Comparison of ENCODE assay signal across 2 cellular contexts in the genomic region with DNA sequence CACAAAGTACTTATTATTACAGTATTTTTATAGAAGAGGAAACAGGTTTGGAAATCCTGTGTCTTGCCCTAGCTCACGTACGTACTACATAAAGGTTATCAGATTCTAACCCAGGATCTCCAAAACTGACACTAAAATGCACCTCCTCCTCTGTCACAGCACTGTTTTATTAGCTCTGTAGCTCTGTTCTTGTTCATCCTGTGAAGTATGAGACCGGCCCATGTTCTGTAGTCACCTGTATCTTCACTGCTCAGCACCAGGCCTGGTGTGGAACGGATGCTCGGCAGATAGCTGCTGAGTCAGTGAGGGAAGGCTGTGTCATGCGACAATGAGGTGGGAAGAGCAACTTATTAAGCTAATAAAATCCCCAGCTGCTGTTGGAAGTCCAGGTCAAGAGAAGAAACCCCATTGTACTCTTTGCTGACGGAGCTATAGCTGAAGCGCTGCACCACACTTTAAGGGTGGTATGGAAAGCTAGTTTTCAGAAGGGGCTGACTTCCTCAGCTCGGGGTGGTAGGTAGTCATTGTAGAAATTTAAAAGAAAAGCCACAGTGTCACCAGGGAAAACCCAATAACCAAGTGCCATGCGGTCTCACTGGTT.
TF ChIP-seq lines count a peak whose summit lies in the region.

No MANE protein-coding gene starts in this region.

TF ChIP-seq in IMR-90, 13 proteins besides CTCF, POLR2A, EP300 and RAD21:
- TF ChIP-seq, protein P1, sequence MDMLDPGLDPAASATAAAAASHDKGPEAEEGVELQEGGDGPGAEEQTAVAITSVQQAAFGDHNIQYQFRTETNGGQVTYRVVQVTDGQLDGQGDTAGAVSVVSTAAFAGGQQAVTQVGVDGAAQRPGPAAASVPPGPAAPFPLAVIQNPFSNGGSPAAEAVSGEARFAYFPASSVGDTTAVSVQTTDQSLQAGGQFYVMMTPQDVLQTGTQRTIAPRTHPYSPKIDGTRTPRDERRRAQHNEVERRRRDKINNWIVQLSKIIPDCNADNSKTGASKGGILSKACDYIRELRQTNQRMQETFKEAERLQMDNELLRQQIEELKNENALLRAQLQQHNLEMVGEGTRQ (IDR thresholded peaks at IDR 0.05; ENCODE audit: low read depth, low read length), result no peak
- TF ChIP-seq SMC3 (IDR thresholded peaks at IDR 0.05; ENCODE audit: low read depth, low read length), result no peak
- no peak for TF ChIP-seq RFX5 (IDR thresholded peaks at IDR 0.05; ENCODE audit: low read depth, low read length)
- TF ChIP-seq, protein P2, sequence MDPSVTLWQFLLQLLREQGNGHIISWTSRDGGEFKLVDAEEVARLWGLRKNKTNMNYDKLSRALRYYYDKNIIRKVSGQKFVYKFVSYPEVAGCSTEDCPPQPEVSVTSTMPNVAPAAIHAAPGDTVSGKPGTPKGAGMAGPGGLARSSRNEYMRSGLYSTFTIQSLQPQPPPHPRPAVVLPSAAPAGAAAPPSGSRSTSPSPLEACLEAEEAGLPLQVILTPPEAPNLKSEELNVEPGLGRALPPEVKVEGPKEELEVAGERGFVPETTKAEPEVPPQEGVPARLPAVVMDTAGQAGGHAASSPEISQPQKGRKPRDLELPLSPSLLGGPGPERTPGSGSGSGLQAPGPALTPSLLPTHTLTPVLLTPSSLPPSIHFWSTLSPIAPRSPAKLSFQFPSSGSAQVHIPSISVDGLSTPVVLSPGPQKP (IDR thresholded peaks at IDR 0.05; ENCODE audit: borderline replicate concordance, low read depth, low read length), result no peak
- TF ChIP-seq CEBPB (IDR thresholded peaks at IDR 0.05; ENCODE audit: low read depth, low read length), result no peak
- TF ChIP-seq MAFK (IDR thresholded peaks at IDR 0.05; ENCODE audit: low read depth, low read length), result no peak

TF ChIP-seq in H1, 55 proteins besides CTCF, POLR2A, EP300 and RAD21:
- no peak for TF ChIP-seq CTBP2 (IDR thresholded peaks at IDR 0.05; ENCODE audit: borderline replicate concordance, insufficient read depth, insufficient read length, low read length)
- no peak for TF ChIP-seq NRF1 (IDR thresholded peaks at IDR 0.05; ENCODE audit: low read depth, low read length)
- TF ChIP-seq SP2 (IDR thresholded peaks at IDR 0.05; ENCODE audit: low read length), result no peak
- no peak for TF ChIP-seq POLR2AphosphoS5 (IDR thresholded peaks at IDR 0.05; ENCODE audit: low read depth, low read length)
- TF ChIP-seq SAP30 (IDR thresholded peaks at IDR 0.05; ENCODE audit: insufficient read depth, insufficient replicate concordance, low read length), result no peak
- no peak for TF ChIP-seq BRCA1 (IDR thresholded peaks at IDR 0.05; ENCODE audit: low read depth, low read length)
- TF ChIP-seq KDM4A (IDR thresholded peaks at IDR 0.05; ENCODE audit: low read depth, low read length, severe bottlenecking), result no peak
- TF ChIP-seq TBP (IDR thresholded peaks at IDR 0.05; ENCODE audit: low read depth, low read length), result no peak
- no peak for TF ChIP-seq RXRA (IDR thresholded peaks at IDR 0.05; ENCODE audit: insufficient read depth, low read depth, low read length)
- no peak for TF ChIP-seq JUN (IDR thresholded peaks at IDR 0.05; ENCODE audit: low read depth, low read length)
- no peak for TF ChIP-seq ASH2L (IDR thresholded peaks at IDR 0.05; ENCODE audit: low read length)
- no peak for TF ChIP-seq CHD1 (IDR thresholded peaks at IDR 0.05; ENCODE audit: low read depth, low read length)
- no peak for TF ChIP-seq CBX8 (IDR thresholded peaks at IDR 0.05; ENCODE audit: borderline replicate concordance, low read depth, low read length)
- TF ChIP-seq GABPA (IDR thresholded peaks at IDR 0.05; ENCODE audit: borderline replicate concordance, insufficient read depth, low read length), result no peak
- TF ChIP-seq FOSL1 (IDR thresholded peaks at IDR 0.05; ENCODE audit: insufficient read depth, low read depth, low read length), result no peak
- TF ChIP-seq, protein P3, sequence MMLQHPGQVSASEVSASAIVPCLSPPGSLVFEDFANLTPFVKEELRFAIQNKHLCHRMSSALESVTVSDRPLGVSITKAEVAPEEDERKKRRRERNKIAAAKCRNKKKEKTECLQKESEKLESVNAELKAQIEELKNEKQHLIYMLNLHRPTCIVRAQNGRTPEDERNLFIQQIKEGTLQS (IDR thresholded peaks at IDR 0.05; ENCODE audit: insufficient read depth, low read depth, low read length), result no peak
- TF ChIP-seq YY1 (IDR thresholded peaks at IDR 0.05; ENCODE audit: low read depth, low read length), result no peak
- TF ChIP-seq SIX5 (IDR thresholded peaks at IDR 0.05; ENCODE audit: low read depth, low read length), result no peak
